9 cellular contexts compared by ENCODE assay signal in genomic region chr5:180353226-180353962, GRCh38. TPM values are rescaled to one million over a fixed set of nuclear protein-coding genes. Genes with fewer than 3 reads are reported as not detected.
DNase-seq lines count a peak whose midpoint lies in the region; ATAC-seq and TF ChIP-seq lines count a peak whose summit lies in the region.
"Had no signal": no experiment of that assay in that cellular context is flagged by ENCODE, and none has a peak within 500 bp of the region (broad histone marks: within the 10 kb centered on the region; RNA-seq: fewer than 3 reads in every experiment).

Gene GFPT2 (minus strand): TSS chr5:180353336. CDS start chr5:180353217, 119 bp downstream.

- H3K79me2 ChIP-seq in GM23338 (replicated peaks; ENCODE audit: insufficient read depth) = peaks cover 47% of the 10 kb centered on the region

- peaks cover 34% of the 10 kb centered on the region for H3K4me1 Mint-ChIP-seq in GM23338
- H3K4me1 Mint-ChIP-seq in central memory CD8-positive, alpha-beta T cell = peaks cover 8% of the 10 kb centered on the region

- H3K27ac ChIP-seq in GM23338 (ENCODE audit: low read depth) = 0 out of 2 replicates have a peak within 1 kb of the TSS, but pooled peaks have one; percentile 80

- H3K4me3 ChIP-seq in GM23338 = peak within 1 kb of the TSS; percentile 89

- H4K20me1 ChIP-seq in GM23338 (replicated peaks; ENCODE audit: insufficient read depth) = peaks cover 33% of the 10 kb centered on the region

- H3F3A ChIP-seq in GM23338 (replicated peaks; ENCODE audit: low read depth) = no peaks in the 10 kb centered on the region

- H3K36me3 ChIP-seq in GM23338 (ENCODE audit: insufficient read depth) = no peaks in the 10 kb centered on the region

- peak; percentile 83 for ATAC-seq in GM23338
- peak; percentile 85 for ATAC-seq in central memory CD8-positive, alpha-beta T cell (replicated peaks; ENCODE audit: extremely low read depth, poor library complexity, severe bottlenecking)
- no peak for ATAC-seq in GM18873 (IDR thresholded peaks at IDR 0.05; ENCODE audit: low FRiP score, unreplicated experiment)

- H3K4me2 ChIP-seq in GM23338 = peak within 1 kb of the TSS; percentile 95

- H2AFZ ChIP-seq in GM23338 = peak within 1 kb of the TSS; percentile 86; the same call in 1 of the 2 replicates

- peaks cover 26% of the 10 kb centered on the region for H3K27me3 ChIP-seq in GM23338 (ENCODE audit: insufficient read depth)

- H3K9me3 Mint-ChIP-seq in GM23338 = peaks cover 3% of the 10 kb centered on the region; the same call in 1 of the 3 replicates
- H3K9me3 Mint-ChIP-seq in central memory CD8-positive, alpha-beta T cell = no peaks in the 10 kb centered on the region

- H3K27me3 Mint-ChIP-seq in GM23338 (ENCODE audit: insufficient read depth, low read depth, poor library complexity) = peaks cover 23% of the 10 kb centered on the region
- H3K27me3 Mint-ChIP-seq in central memory CD8-positive, alpha-beta T cell = peaks cover 52% of the 10 kb centered on the region

- H3K4me1 ChIP-seq in GM23338 (ENCODE audit: insufficient read depth) = peaks cover 44% of the 10 kb centered on the region

- H3K27ac Mint-ChIP-seq in GM23338 = no peak within 1 kb of the TSS
- no peak within 1 kb of the TSS for H3K27ac Mint-ChIP-seq in central memory CD8-positive, alpha-beta T cell (ENCODE audit: low read depth)

- no peaks in the 10 kb centered on the region for H3K9me2 ChIP-seq in GM23338 (ENCODE audit: insufficient read depth)

- peaks cover 31% of the 10 kb centered on the region for H3K36me3 Mint-ChIP-seq in GM23338 (ENCODE audit: low read depth)
- no peaks in the 10 kb centered on the region for H3K36me3 Mint-ChIP-seq in central memory CD8-positive, alpha-beta T cell (ENCODE audit: insufficient read depth)

- DNase-seq in Caki2 (ENCODE audit: low read depth) (peak; percentile 68), GM23338 (ENCODE audit: low spot score) (peak; percentile 94), NCI-H1105 (lab: John Stamatoyannopoulos, UW) (peak; percentile 45), islet precursor cell (peak; percentile 89)
- peak; percentile 67 for DNase-seq in activated CD4-positive, alpha-beta T cell treated with anti-CD3 and anti-CD28 coated beads for 1 hour
- peak; percentile 57 to 58 for DNase-seq in central memory CD8-positive, alpha-beta T cell (ENCODE audit: low spot score in 2 of 2)
- peak; percentile 41 to 50 for DNase-seq in stimulated activated CD4-positive, alpha-beta T cell treated with anti-CD3 and anti-CD28 coated beads, Interleukin-12 subunit alpha, Interleukin-12 subunit beta, amount 100 ng/mL, for 24 hours (ENCODE audit: low read depth in 2 of 2)

- TF ChIP-seq CTCF in GM23338 (conservative IDR thresholded peaks at IDR 0.05; ENCODE audit: low read depth in 2 of 2) = no peak

- in situ Hi-C loops in Caki2 (cut with HindIII; ENCODE audit: low pct_unique_long_range_greater_than_20kb, low sequenced_read_pairs) = no loop called here

- peak within 1 kb of the TSS; percentile 90 for H3K4me3 Mint-ChIP-seq in GM23338
- H3K4me3 Mint-ChIP-seq in central memory CD8-positive, alpha-beta T cell = peak within 1 kb of the TSS; percentile 73

TF ChIP-seq in GM23338, 12 proteins besides CTCF, POLR2A, EP300 and RAD21:
- TF ChIP-seq ZNF331 (CRISPR knock-in tag; IDR thresholded peaks at IDR 0.05; ENCODE audit: low read depth) (no peak), ZNF114 (CRISPR knock-in tag; IDR thresholded peaks at IDR 0.05) (no peak), POLR2AphosphoS5 (IDR thresholded peaks at IDR 0.05; ENCODE audit: low read depth) (peak; percentile 84), ETS1 (IDR thresholded peaks at IDR 0.05) (no peak), ZNF462 (CRISPR knock-in tag; IDR thresholded peaks at IDR 0.05) (no peak), CREB1 (CRISPR knock-in tag; IDR thresholded peaks at IDR 0.05; ENCODE audit: low read depth) (no peak)
TF ChIP-seq in GM23338: peak in this region for 1.

RNA-seq across cellular contexts. Expression of gene GFPT2, which starts in this region (rescaled TPM):
- 3.7 and 5.2 TPM in 2 replicates for total RNA-seq in Caki2 (2014; rRNA removed; shearing (Covaris generic); ENCODE audit: low replicate concordance)
- 103 and 120 TPM in 2 replicates for total RNA-seq in GM23338 (2014; rRNA removed; shearing (Covaris generic))
- 74.6 and 82.6 TPM in 2 replicates for polyA plus RNA-seq in GM23338 (2016; fragmentation: Nextera tagmentation; extraction: Ambion mirVana)
- total RNA-seq: T-helper 2 cell treated with Interferon-gamma antibody and Interleukin-4, amounts not matched to agents 100 ng/mL and 5 ng/mL, for 36 hours had no signal

Comparison
In these comparisons a context has a peak if more than half of its experiments do, and no peak if none do; other contexts are left out.
1. RNA of gene GFPT2 (total RNA-seq): 103 to 120 TPM in GM23338; 3.7 to 5.2 TPM in Caki2; every median in the first group is over 10 times any median in the second.
2. Peak in every context shown above with its lines, with median percentiles within 50 percentile points of each other: DNase-seq.